20 cellular contexts compared by ENCODE assay signal in the genomic region with DNA sequence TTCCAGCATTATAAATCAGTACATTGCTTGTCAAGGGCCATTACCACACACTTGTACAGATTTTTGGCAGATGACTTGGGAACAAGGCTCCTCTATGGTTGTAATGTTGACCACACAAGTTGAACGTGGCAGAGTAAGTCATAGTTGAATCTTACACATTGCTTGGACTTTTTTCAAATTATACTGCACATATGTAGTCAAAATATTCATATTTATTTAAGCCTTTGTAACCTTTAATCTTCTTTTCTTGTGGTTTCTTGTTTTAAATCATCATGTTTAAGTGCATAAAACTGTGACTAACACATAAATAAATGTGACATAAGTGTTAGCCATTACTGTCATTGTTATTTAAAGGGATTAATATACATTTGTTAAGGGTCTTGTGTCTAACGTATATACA. TPM values are rescaled to one million over a fixed set of nuclear protein-coding genes. Genes with fewer than 3 reads are reported as not detected.
A peak's percentile ranks its signal among the peaks of the same experiment; 100 is the strongest.
DNase-seq lines count a peak whose midpoint lies in the region; ATAC-seq and TF ChIP-seq lines count a peak whose summit lies in the region.
"Had no signal": no experiment of that assay in that cellular context is flagged by ENCODE, and none has a peak within 500 bp of the region (broad histone marks: within the 10 kb centered on the region; RNA-seq: fewer than 3 reads in every experiment).

No MANE protein-coding gene starts in this region.

- peak; percentile 74 for ATAC-seq in activated CD8-positive, alpha-beta T cell treated with anti-CD3 and anti-CD28 coated beads for 36 hours
- no peak for ATAC-seq in activated CD8-positive, alpha-beta T cell treated with anti-CD3 and anti-CD28 coated beads, Interleukin-2, amount 10 ng/mL, durations not matched to agents 7 days and 5 days
- ATAC-seq: A549; body of pancreas; esophagus mucosa; stimulated activated memory B cell treated with anti-CD40 and anti-IgM and Interleukin-4, amounts not matched to agents 10 μg/mL and 1 μg/mL and 100 μg/mL, for 72 hours had no signal

- TF ChIP-seq CTCF in activated CD8-positive, alpha-beta T cell treated with anti-CD3 and anti-CD28 coated beads for 36 hours (IDR thresholded peaks at IDR 0.05): no peak
- TF ChIP-seq CTCF in fibroblast of pulmonary artery (IDR thresholded peaks at IDR 0.05; ENCODE audit: low read length, missing control alignments): no peak
- TF ChIP-seq CTCF in thyroid gland (IDR thresholded peaks at IDR 0.05): no peak

- H3K27me3 ChIP-seq in thyroid gland: no peaks in the 10 kb centered on the region
- H3K27me3 ChIP-seq in effector memory CD4-positive, alpha-beta T cell (replicated peaks; ENCODE audit: control insufficient read depth, insufficient read depth, low read length, poor library complexity, severe bottlenecking): no peaks in the 10 kb centered on the region
- H3K27me3 ChIP-seq: body of pancreas, hepatocyte, neural progenitor cell had no signal

- no peaks in the 10 kb centered on the region for H3K4me1 ChIP-seq in thyroid gland
- H3K4me1 ChIP-seq in effector memory CD4-positive, alpha-beta T cell (ENCODE audit: control insufficient read depth, insufficient read depth, low read length, poor library complexity, severe bottlenecking): no peaks in the 10 kb centered on the region
- H3K4me1 ChIP-seq: A549, body of pancreas, neural progenitor cell had no signal

- intact Hi-C loops in activated CD8-positive, alpha-beta T cell treated with anti-CD3 and anti-CD28 coated beads for 36 hours (cut with micrococcal nuclease): no loop called here
- intact Hi-C loops in thyroid gland (cut with DNase I): no loop called here

- H3K9me3 Mint-ChIP-seq in activated CD8-positive, alpha-beta T cell treated with anti-CD3 and anti-CD28 coated beads for 36 hours: no peaks in the 10 kb centered on the region
- no peaks in the 10 kb centered on the region for H3K9me3 Mint-ChIP-seq in activated CD8-positive, alpha-beta T cell treated with anti-CD3 and anti-CD28 coated beads, Interleukin-2, amount 10 ng/mL, durations not matched to agents 7 days and 5 days (ENCODE audit: insufficient read depth)
- H3K9me3 Mint-ChIP-seq in activated naive CD8-positive, alpha-beta T cell treated with anti-CD3 and anti-CD28 coated beads for 36 hours: no peaks in the 10 kb centered on the region
- H3K9me3 Mint-ChIP-seq: CD4-positive, CD25-positive, alpha-beta regulatory T cell; stimulated activated memory B cell treated with anti-CD40 and anti-IgM and Interleukin-4, amounts not matched to agents 10 μg/mL and 1 μg/mL and 100 μg/mL, for 72 hours; type B pancreatic cell had no signal

- peak overlapping the region; percentile 49 for H3K27ac Mint-ChIP-seq in activated CD8-positive, alpha-beta T cell treated with anti-CD3 and anti-CD28 coated beads for 36 hours
- no peak overlapping the region for H3K27ac Mint-ChIP-seq in activated CD8-positive, alpha-beta T cell treated with anti-CD3 and anti-CD28 coated beads, Interleukin-2, amount 10 ng/mL, durations not matched to agents 7 days and 5 days
- H3K27ac Mint-ChIP-seq in activated naive CD8-positive, alpha-beta T cell treated with anti-CD3 and anti-CD28 coated beads for 36 hours: peak overlapping the region; percentile 42
- H3K27ac Mint-ChIP-seq: neural progenitor cell; stimulated activated memory B cell treated with anti-CD40 and anti-IgM and Interleukin-4, amounts not matched to agents 10 μg/mL and 1 μg/mL and 100 μg/mL, for 72 hours; type B pancreatic cell had no signal

- TF ChIP-seq POLR2A in thyroid gland (IDR thresholded peaks at IDR 0.05) (no peak), erythroblast (IDR thresholded peaks at IDR 0.05; ENCODE audit: low read length) (no peak)

- peak overlapping the region in 1 of 3 donors; percentile 11 for H3K27ac ChIP-seq in thyroid gland
- H3K27ac ChIP-seq in effector memory CD4-positive, alpha-beta T cell (ENCODE audit: insufficient read depth, low read length, poor library complexity, severe bottlenecking): no peak overlapping the region
- H3K27ac ChIP-seq: A549, body of pancreas, hepatocyte, neural progenitor cell had no signal

- no peaks in the 10 kb centered on the region for H3K9me3 ChIP-seq in thyroid gland
- H3K9me3 ChIP-seq in effector memory CD4-positive, alpha-beta T cell (ENCODE audit: control insufficient read depth, low read length): no peaks in the 10 kb centered on the region
- H3K9me3 ChIP-seq: body of pancreas had no signal

- no peaks in the 10 kb centered on the region for H3K27me3 Mint-ChIP-seq in activated CD8-positive, alpha-beta T cell treated with anti-CD3 and anti-CD28 coated beads for 36 hours
- H3K27me3 Mint-ChIP-seq in activated CD8-positive, alpha-beta T cell treated with anti-CD3 and anti-CD28 coated beads, Interleukin-2, amount 10 ng/mL, durations not matched to agents 7 days and 5 days (ENCODE audit: low read depth): no peaks in the 10 kb centered on the region
- no peaks in the 10 kb centered on the region for H3K27me3 Mint-ChIP-seq in activated naive CD8-positive, alpha-beta T cell treated with anti-CD3 and anti-CD28 coated beads for 36 hours
- H3K27me3 Mint-ChIP-seq: CD4-positive, CD25-positive, alpha-beta regulatory T cell; stimulated activated memory B cell treated with anti-CD40 and anti-IgM and Interleukin-4, amounts not matched to agents 10 μg/mL and 1 μg/mL and 100 μg/mL, for 72 hours; type B pancreatic cell had no signal

- H3K36me3 Mint-ChIP-seq in activated CD8-positive, alpha-beta T cell treated with anti-CD3 and anti-CD28 coated beads for 36 hours (ENCODE audit: low read depth): peaks cover 37% of the 10 kb centered on the region
- H3K36me3 Mint-ChIP-seq in activated CD8-positive, alpha-beta T cell treated with anti-CD3 and anti-CD28 coated beads, Interleukin-2, amount 10 ng/mL, durations not matched to agents 7 days and 5 days (ENCODE audit: low read depth): peaks cover 78% of the 10 kb centered on the region
- peaks cover 46% of the 10 kb centered on the region for H3K36me3 Mint-ChIP-seq in activated naive CD8-positive, alpha-beta T cell treated with anti-CD3 and anti-CD28 coated beads for 36 hours

- H3K4me3 ChIP-seq in fibroblast of pulmonary artery (replicated peaks; ENCODE audit: low read depth, low read length) (no peak overlapping the region), thyroid gland (replicated peaks in 1 of 3) (no peak overlapping the region)
- H3K4me3 ChIP-seq in effector memory CD4-positive, alpha-beta T cell (ENCODE audit: insufficient read depth, low read depth, low read length, poor library complexity, severe bottlenecking): no peak overlapping the region
- H3K4me3 ChIP-seq: A549, body of pancreas, hepatocyte, neural progenitor cell had no signal

- peaks cover 22% of the 10 kb centered on the region for H3K4me1 Mint-ChIP-seq in activated CD8-positive, alpha-beta T cell treated with anti-CD3 and anti-CD28 coated beads for 36 hours (ENCODE audit: low read depth)
- peaks cover 6% of the 10 kb centered on the region for H3K4me1 Mint-ChIP-seq in activated CD8-positive, alpha-beta T cell treated with anti-CD3 and anti-CD28 coated beads, Interleukin-2, amount 10 ng/mL, durations not matched to agents 7 days and 5 days (ENCODE audit: low read depth)
- H3K4me1 Mint-ChIP-seq in activated naive CD8-positive, alpha-beta T cell treated with anti-CD3 and anti-CD28 coated beads for 36 hours: peaks cover 20% of the 10 kb centered on the region
- H3K4me1 Mint-ChIP-seq: stimulated activated memory B cell treated with anti-CD40 and anti-IgM and Interleukin-4, amounts not matched to agents 10 μg/mL and 1 μg/mL and 100 μg/mL, for 72 hours had no signal

- 56 to 61% methylated on average over 2 of the region's 2 CpGs for WGBS in thyroid gland, 2 donors

- POLR2A ChIA-PET in activated CD8-positive, alpha-beta T cell treated with anti-CD3 and anti-CD28 coated beads for 36 hours (lab: Charles Lee): no interaction called here
- POLR2A ChIA-PET in activated CD8-positive, alpha-beta T cell treated with anti-CD3 and anti-CD28 coated beads, Interleukin-2, amount 10 ng/mL, durations not matched to agents 7 days and 5 days (lab: Charles Lee): no interaction called here

- H3K4me3 Mint-ChIP-seq in activated CD8-positive, alpha-beta T cell treated with anti-CD3 and anti-CD28 coated beads for 36 hours: no peak overlapping the region
- no peak overlapping the region for H3K4me3 Mint-ChIP-seq in activated CD8-positive, alpha-beta T cell treated with anti-CD3 and anti-CD28 coated beads, Interleukin-2, amount 10 ng/mL, durations not matched to agents 7 days and 5 days
- H3K4me3 Mint-ChIP-seq in activated naive CD8-positive, alpha-beta T cell treated with anti-CD3 and anti-CD28 coated beads for 36 hours: no peak overlapping the region
- H3K4me3 Mint-ChIP-seq: CD4-positive, CD25-positive, alpha-beta regulatory T cell; neural progenitor cell; stimulated activated memory B cell treated with anti-CD40 and anti-IgM and Interleukin-4, amounts not matched to agents 10 μg/mL and 1 μg/mL and 100 μg/mL, for 72 hours; type B pancreatic cell had no signal

- H3K36me3 ChIP-seq in thyroid gland: peaks cover 4 to 8% of the 10 kb centered on the region in 2 donors
- peaks cover 89% of the 10 kb centered on the region for H3K36me3 ChIP-seq in effector memory CD4-positive, alpha-beta T cell (ENCODE audit: control insufficient read depth, insufficient read depth, low read length)

- CTCF ChIA-PET in activated CD8-positive, alpha-beta T cell treated with anti-CD3 and anti-CD28 coated beads for 36 hours (lab: Charles Lee): no interaction called here
- CTCF ChIA-PET in activated CD8-positive, alpha-beta T cell treated with anti-CD3 and anti-CD28 coated beads, Interleukin-2, amount 10 ng/mL, durations not matched to agents 7 days and 5 days (lab: Charles Lee): no interaction called here

- DNase-seq in activated CD8-positive, alpha-beta T cell treated with anti-CD3 and anti-CD28 coated beads for 36 hours: no peak
- no peak for DNase-seq in activated CD8-positive, alpha-beta T cell treated with anti-CD3 and anti-CD28 coated beads, Interleukin-2, amount 10 ng/mL, durations not matched to agents 7 days and 5 days
- no peak for DNase-seq in activated naive CD8-positive, alpha-beta T cell treated with anti-CD3 and anti-CD28 coated beads for 36 hours
- DNase-seq in fibroblast of pulmonary artery (ENCODE audit: low read depth) (peak; percentile 62), thyroid gland (peak; percentile 15 to 26), erythroblast (lab: John Stamatoyannopoulos, UW) (no peak), HuH-7.5 (ENCODE audit: low spot score) (no peak)
- DNase-seq in effector memory CD4-positive, alpha-beta T cell: no peak
- DNase-seq: activated naive CD4-positive, alpha-beta T cell; body of pancreas; CD4-positive, CD25-positive, alpha-beta regulatory T cell; NCI-H187; NCI-H510A; SHP77 treated with DMSO at 0.1 percent for 48 hours had no signal

RNA-seq across cellular contexts. Expression of a gene that starts 52.1 kb away (rescaled TPM):
- 1 to 10 TPM; 3.9 TPM for total RNA-seq in activated CD8-positive, alpha-beta T cell treated with anti-CD3 and anti-CD28 coated beads for 36 hours
- 1 to 10 TPM; 3.8 to 5.6 TPM for total RNA-seq in activated CD8-positive, alpha-beta T cell treated with anti-CD3 and anti-CD28 coated beads, Interleukin-2, amount 10 ng/mL, durations not matched to agents 7 days and 5 days
- total RNA-seq in activated naive CD8-positive, alpha-beta T cell treated with anti-CD3 and anti-CD28 coated beads for 36 hours: 1 to 10 TPM; 3.8 to 4.5 TPM
- 100 to 1,000 TPM in 3 of 4 donors, 10 to 100 TPM in 1; 82.2 to 126 (median 116) TPM for total RNA-seq in thyroid gland

Comparison
In these comparisons a context has a peak if more than half of its experiments do, and no peak if none do; other contexts are left out.
1. DNase-seq: peak in fibroblast of pulmonary artery (single experiment) and thyroid gland (2 of 2); none in activated CD8-positive, alpha-beta T cell treated with anti-CD3 and anti-CD28 coated beads for 36 hours (single experiment), activated CD8-positive, alpha-beta T cell treated with anti-CD3 and anti-CD28 coated beads, Interleukin-2, amount 10 ng/mL, durations not matched to agents 7 days and 5 days (single experiment), activated naive CD8-positive, alpha-beta T cell treated with anti-CD3 and anti-CD28 coated beads for 36 hours (single experiment), erythroblast (0 of 2), effector memory CD4-positive, alpha-beta T cell (0 of 3) and HuH-7.5 (single experiment).
2. RNA of a gene that starts 52.1 kb away (total RNA-seq): 82.2 to 126 TPM in thyroid gland; 3.8 to 5.6 TPM in activated CD8-positive, alpha-beta T cell treated with anti-CD3 and anti-CD28 coated beads, Interleukin-2, amount 10 ng/mL, durations not matched to agents 7 days and 5 days, 3.8 to 4.5 TPM in activated naive CD8-positive, alpha-beta T cell treated with anti-CD3 and anti-CD28 coated beads for 36 hours and 3.9 TPM in activated CD8-positive, alpha-beta T cell treated with anti-CD3 and anti-CD28 coated beads for 36 hours; every median in the first group is over 10 times any median in the second.